Comparison of ENCODE assay signal across 1 cellular context in the genomic region with DNA sequence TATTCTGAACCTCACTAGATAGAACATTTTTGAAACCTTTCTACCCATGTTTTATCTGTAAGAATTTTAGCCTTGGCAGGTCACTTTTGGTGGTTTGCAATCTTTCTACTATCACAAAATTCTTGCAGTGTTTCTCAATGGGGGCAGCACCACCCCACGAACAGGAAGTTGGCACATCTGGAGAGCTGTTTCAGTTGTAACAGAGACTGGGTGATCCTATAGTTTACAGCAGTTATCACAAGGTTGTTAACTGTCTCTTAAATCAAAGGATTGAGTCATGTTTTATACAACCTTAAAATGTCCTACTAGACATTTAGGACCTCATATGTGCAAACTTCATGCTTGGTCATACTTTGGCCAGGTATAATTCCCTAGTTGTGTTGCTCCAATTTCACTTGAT.
TF ChIP-seq lines count a peak whose summit lies in the region.

No MANE protein-coding gene starts in this region.

TF ChIP-seq in WTC11, 78 proteins besides CTCF, POLR2A, EP300 and RAD21 (continued from another document):
- TF ChIP-seq, protein P1, sequence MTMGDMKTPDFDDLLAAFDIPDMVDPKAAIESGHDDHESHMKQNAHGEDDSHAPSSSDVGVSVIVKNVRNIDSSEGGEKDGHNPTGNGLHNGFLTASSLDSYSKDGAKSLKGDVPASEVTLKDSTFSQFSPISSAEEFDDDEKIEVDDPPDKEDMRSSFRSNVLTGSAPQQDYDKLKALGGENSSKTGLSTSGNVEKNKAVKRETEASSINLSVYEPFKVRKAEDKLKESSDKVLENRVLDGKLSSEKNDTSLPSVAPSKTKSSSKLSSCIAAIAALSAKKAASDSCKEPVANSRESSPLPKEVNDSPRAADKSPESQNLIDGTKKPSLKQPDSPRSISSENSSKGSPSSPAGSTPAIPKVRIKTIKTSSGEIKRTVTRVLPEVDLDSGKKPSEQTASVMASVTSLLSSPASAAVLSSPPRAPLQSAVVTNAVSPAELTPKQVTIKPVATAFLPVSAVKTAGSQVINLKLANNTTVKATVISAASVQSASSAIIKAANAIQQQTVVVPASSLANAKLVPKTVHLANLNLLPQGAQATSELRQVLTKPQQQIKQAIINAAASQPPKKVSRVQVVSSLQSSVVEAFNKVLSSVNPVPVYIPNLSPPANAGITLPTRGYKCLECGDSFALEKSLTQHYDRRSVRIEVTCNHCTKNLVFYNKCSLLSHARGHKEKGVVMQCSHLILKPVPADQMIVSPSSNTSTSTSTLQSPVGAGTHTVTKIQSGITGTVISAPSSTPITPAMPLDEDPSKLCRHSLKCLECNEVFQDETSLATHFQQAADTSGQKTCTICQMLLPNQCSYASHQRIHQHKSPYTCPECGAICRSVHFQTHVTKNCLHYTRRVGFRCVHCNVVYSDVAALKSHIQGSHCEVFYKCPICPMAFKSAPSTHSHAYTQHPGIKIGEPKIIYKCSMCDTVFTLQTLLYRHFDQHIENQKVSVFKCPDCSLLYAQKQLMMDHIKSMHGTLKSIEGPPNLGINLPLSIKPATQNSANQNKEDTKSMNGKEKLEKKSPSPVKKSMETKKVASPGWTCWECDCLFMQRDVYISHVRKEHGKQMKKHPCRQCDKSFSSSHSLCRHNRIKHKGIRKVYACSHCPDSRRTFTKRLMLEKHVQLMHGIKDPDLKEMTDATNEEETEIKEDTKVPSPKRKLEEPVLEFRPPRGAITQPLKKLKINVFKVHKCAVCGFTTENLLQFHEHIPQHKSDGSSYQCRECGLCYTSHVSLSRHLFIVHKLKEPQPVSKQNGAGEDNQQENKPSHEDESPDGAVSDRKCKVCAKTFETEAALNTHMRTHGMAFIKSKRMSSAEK (CRISPR knock-in tag; IDR thresholded peaks at IDR 0.05; ENCODE audit: borderline replicate concordance): no peak
- TF ChIP-seq TP53 (CRISPR knock-in tag; IDR thresholded peaks at IDR 0.05) (no peak), ZNF121 (CRISPR knock-in tag; IDR thresholded peaks at IDR 0.05) (no peak)
- TF ChIP-seq, protein P2, sequence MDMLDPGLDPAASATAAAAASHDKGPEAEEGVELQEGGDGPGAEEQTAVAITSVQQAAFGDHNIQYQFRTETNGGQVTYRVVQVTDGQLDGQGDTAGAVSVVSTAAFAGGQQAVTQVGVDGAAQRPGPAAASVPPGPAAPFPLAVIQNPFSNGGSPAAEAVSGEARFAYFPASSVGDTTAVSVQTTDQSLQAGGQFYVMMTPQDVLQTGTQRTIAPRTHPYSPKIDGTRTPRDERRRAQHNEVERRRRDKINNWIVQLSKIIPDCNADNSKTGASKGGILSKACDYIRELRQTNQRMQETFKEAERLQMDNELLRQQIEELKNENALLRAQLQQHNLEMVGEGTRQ (CRISPR knock-in tag; IDR thresholded peaks at IDR 0.05): no peak
